1 cellular context compared by ENCODE assay signal in genomic region chr15:49225572-49226281, GRCh38.
TF ChIP-seq lines count a peak whose summit lies in the region.

No MANE protein-coding gene starts in this region.

TF ChIP-seq in K562, 482 proteins besides CTCF, POLR2A, EP300 and RAD21 (continued from another document):
- TF ChIP-seq ZNF512 (tag; IDR thresholded peaks at IDR 0.05) (no peak), CC2D1A (IDR thresholded peaks at IDR 0.05) (0 out of 2 replicates have a peak, but pooled peaks have one; percentile 51), MEIS2 (IDR thresholded peaks at IDR 0.05; ENCODE audit: partially characterized antibody) (no peak), IFI16 (CRISPR knock-in tag; IDR thresholded peaks at IDR 0.05) (no peak), NFIC (IDR thresholded peaks at IDR 0.05) (peak; percentile 61), ZNF785 (CRISPR knock-in tag; IDR thresholded peaks at IDR 0.05) (no peak), RFX1 (IDR thresholded peaks at IDR 0.05) (no peak), PRDM10 (IDR thresholded peaks at IDR 0.05; ENCODE audit: partially characterized antibody) (peak; percentile 12), MYC (IDR thresholded peaks at IDR 0.05; ENCODE audit: low read depth, low read length) (peak; percentile 75), MYC (CRISPR knock-in tag; IDR thresholded peaks at IDR 0.05; ENCODE audit: borderline replicate concordance, low read depth) (no peak), SMC3 (conservative IDR thresholded peaks at IDR 0.05; ENCODE audit: insufficient read depth, low read depth, low read length) (peak; percentile 54), BHLHE40 (IDR thresholded peaks at IDR 0.05; ENCODE audit: low read length) (peak; percentile 22; the same call in 1 of the 2 replicates), RBBP5 (IDR thresholded peaks at IDR 0.05; ENCODE audit: borderline replicate concordance, insufficient read depth, low read length, poor library complexity, severe bottlenecking) (no peak), ETV6 (IDR thresholded peaks at IDR 0.05; ENCODE audit: borderline replicate concordance in 1 of 2, low read depth in 2 of 2, low read length in 1 of 2) (no peak), ETV6 (CRISPR knock-in tag; IDR thresholded peaks at IDR 0.05; ENCODE audit: borderline replicate concordance) (no peak), FOSL1 (tag; conservative IDR thresholded peaks at IDR 0.05) (0 out of 2 replicates have a peak, but pooled peaks have one; percentile 10), ZBTB43 (CRISPR knock-in tag; IDR thresholded peaks at IDR 0.05) (no peak), GATA2 (CRISPR knock-in tag; IDR thresholded peaks at IDR 0.05) (peak; percentile 71), E2F3 (CRISPR knock-in tag; IDR thresholded peaks at IDR 0.05) (0 out of 2 replicates have a peak, but pooled peaks have one; percentile 12), RCOR1 (IDR thresholded peaks at IDR 0.05; ENCODE audit: borderline replicate concordance in 1 of 2, low read depth in 2 of 2, low read length in 2 of 2) (0 out of 4 replicates have a peak, but pooled peaks of 1 of the 2 experiments have one; percentile 9), U2AF1 (optimal IDR thresholded peaks at IDR 0.05; ENCODE audit: low read depth, low read length) (no peak), NFIX (CRISPR knock-in tag; IDR thresholded peaks at IDR 0.05; ENCODE audit: low read depth) (no peak), NCOA6 (IDR thresholded peaks at IDR 0.05) (no peak)
- TF ChIP-seq, protein P1, sequence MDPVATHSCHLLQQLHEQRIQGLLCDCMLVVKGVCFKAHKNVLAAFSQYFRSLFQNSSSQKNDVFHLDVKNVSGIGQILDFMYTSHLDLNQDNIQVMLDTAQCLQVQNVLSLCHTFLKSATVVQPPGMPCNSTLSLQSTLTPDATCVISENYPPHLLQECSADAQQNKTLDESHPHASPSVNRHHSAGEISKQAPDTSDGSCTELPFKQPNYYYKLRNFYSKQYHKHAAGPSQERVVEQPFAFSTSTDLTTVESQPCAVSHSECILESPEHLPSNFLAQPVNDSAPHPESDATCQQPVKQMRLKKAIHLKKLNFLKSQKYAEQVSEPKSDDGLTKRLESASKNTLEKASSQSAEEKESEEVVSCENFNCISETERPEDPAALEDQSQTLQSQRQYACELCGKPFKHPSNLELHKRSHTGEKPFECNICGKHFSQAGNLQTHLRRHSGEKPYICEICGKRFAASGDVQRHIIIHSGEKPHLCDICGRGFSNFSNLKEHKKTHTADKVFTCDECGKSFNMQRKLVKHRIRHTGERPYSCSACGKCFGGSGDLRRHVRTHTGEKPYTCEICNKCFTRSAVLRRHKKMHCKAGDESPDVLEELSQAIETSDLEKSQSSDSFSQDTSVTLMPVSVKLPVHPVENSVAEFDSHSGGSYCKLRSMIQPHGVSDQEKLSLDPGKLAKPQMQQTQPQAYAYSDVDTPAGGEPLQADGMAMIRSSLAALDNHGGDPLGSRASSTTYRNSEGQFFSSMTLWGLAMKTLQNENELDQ (CRISPR knock-in tag; IDR thresholded peaks at IDR 0.05; ENCODE audit: borderline replicate concordance), result no peak
- TF ChIP-seq, protein P2, sequence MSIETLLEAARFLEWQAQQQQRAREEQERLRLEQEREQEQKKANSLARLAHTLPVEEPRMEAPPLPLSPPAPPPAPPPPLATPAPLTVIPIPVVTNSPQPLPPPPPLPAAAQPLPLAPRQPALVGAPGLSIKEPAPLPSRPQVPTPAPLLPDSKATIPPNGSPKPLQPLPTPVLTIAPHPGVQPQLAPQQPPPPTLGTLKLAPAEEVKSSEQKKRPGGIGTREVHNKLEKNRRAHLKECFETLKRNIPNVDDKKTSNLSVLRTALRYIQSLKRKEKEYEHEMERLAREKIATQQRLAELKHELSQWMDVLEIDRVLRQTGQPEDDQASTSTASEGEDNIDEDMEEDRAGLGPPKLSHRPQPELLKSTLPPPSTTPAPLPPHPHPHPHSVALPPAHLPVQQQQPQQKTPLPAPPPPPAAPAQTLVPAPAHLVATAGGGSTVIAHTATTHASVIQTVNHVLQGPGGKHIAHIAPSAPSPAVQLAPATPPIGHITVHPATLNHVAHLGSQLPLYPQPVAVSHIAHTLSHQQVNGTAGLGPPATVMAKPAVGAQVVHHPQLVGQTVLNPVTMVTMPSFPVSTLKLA (conservative IDR thresholded peaks at IDR 0.05), result peak; percentile 50 to 68; a peak in 2 of 4 replicates
